21 cellular contexts compared by ENCODE assay signal in genomic region chr12:104896146-104896545, GRCh38.
"Had no signal": no experiment of that assay in that cellular context is flagged by ENCODE, and none has a peak within 500 bp of the region (broad histone marks: within the 10 kb centered on the region; RNA-seq: fewer than 3 reads in every experiment).

No MANE protein-coding gene starts in this region.

- H3K27me3 ChIP-seq: heart right ventricle, neural progenitor cell, sigmoid colon had no signal

- FAIRE-seq: kidney, TTC549 had no signal

- H3K36me3 ChIP-seq: heart right ventricle, neural progenitor cell, sigmoid colon, WERI-Rb-1 had no signal

- H3K27ac ChIP-seq: heart right ventricle, left ventricle myocardium inferior, neural progenitor cell, sigmoid colon, WERI-Rb-1 had no signal

- H3K4me3 ChIP-seq: heart right ventricle, left ventricle myocardium inferior, neural progenitor cell, sigmoid colon had no signal

- DNase-seq: activated CD4-positive, alpha-beta T cell treated with anti-CD3 and anti-CD28 coated beads, Interleukin-2, amount 10 ng/mL, durations not matched to agents 7 days and 5 days; activated CD4-positive, CD25-positive, alpha-beta regulatory T cell treated with anti-CD3 and anti-CD28 coated beads, Interleukin-2, amount 50 U/mL, for 72 hours; activated CD8-positive, alpha-beta memory T cell treated with anti-CD3 and anti-CD28 coated beads, Interleukin-2, amount 10 ng/mL, durations not matched to agents 7 days and 5 days; activated CD8-positive, alpha-beta T cell treated with anti-CD3 and anti-CD28 coated beads for 36 hours; activated gamma-delta T cell; activated T-cell treated with anti-CD3 and anti-CD28 coated beads for 4 hours; anterior cingulate cortex; effector CD4-positive, alpha-beta T cell; erythroblast; foreskin fibroblast; heart right ventricle; kidney; left ventricle myocardium inferior; mammary epithelial cell; naive thymus-derived CD8-positive, alpha-beta T cell; sigmoid colon; stimulated activated CD4-positive, alpha-beta T cell treated with anti-CD3 and anti-CD28 coated beads, Interleukin-4, amount 100 ng/mL, for 1 hour; stimulated activated naive CD4-positive, alpha-beta T cell; WERI-Rb-1 had no signal

- H3K4me1 ChIP-seq: heart right ventricle, left ventricle myocardium inferior, neural progenitor cell, sigmoid colon had no signal

- ATAC-seq: activated CD8-positive, alpha-beta memory T cell treated with anti-CD3 and anti-CD28 coated beads, Interleukin-2, amount 10 ng/mL, durations not matched to agents 7 days and 5 days; activated CD8-positive, alpha-beta T cell treated with anti-CD3 and anti-CD28 coated beads for 36 hours; heart right ventricle; naive thymus-derived CD8-positive, alpha-beta T cell had no signal
